Comparison of ENCODE assay signal across 8 cellular contexts in the genomic region with DNA sequence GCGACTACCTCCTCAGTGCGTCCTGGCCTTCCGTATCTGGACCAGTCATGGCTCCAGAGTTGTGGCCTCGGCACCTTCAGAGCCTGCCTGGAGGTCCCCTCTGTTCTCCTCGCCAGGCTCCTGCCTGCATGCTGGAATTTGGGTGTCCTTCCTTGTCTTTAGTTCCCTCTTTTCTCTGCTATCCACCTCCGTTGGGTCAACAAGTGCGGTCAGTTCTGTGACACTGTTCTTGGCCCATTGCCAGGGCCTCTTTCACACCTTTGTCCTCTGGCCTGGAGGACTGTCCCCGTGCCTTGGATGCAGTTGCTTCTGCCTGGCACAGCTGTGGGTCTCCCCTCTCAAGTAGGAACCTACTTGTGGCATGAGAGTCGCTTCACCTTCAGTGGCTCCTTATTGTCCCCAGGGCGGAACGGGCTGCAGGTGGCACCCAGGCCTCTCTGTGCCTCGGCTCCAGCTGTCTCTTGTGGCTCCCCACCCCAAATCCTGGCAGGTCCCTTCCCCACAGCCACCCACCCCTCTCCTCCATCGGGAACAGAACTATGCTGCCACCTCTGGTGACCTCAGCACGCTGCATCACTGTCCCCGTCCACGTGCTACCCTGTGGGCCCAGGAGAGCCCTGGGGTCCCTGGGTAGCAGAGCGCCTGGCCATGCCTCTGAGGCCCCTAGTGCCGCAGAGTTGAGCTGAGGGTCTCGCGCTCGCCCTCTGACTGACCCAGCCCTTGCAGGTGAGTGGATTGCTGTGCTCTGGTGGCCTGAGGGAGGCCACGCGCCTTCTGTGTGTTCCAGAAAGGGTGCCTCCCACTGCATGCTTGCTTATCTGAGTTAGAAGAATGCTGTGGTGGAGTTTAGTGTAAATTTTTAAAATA. TPM values are rescaled to one million over a fixed set of nuclear protein-coding genes. Genes with fewer than 3 reads are reported as not detected.
DNase-seq lines count a peak whose midpoint lies in the region; ATAC-seq and TF ChIP-seq lines count a peak whose summit lies in the region.

No MANE protein-coding gene starts in this region.

- no peak overlapping the region for H3K4me2 ChIP-seq in PC-9

- no peak overlapping the region for H2AFZ ChIP-seq in PC-9

- H3K4me1 ChIP-seq in breast epithelium (peaks cover 4 to 9% of the 10 kb centered on the region in 2 donors), PC-9 (replicated peaks; ENCODE audit: insufficient read depth) (no peaks in the 10 kb centered on the region; the same call in 1 of the 2 replicates), transverse colon (peaks cover 22 to 46% (median 30%) of the 10 kb centered on the region in 4 donors), gastroesophageal sphincter (peaks cover 0 to 54% (median 38%) of the 10 kb centered on the region in 3 donors)

- H3K36me3 Mint-ChIP-seq in MCF 10A (ENCODE audit: insufficient read depth, unreplicated experiment), result peaks cover 67% of the 10 kb centered on the region

- BruUV-seq in MCF 10A (replicated peaks; lab: Mats Ljungman, UMichigan) (no TSS peak), PC-9 (replicated peaks; lab: Mats Ljungman, UMichigan) (no TSS peak)

- H3K9me3 Mint-ChIP-seq in MCF 10A (ENCODE audit: unreplicated experiment), result no peaks in the 10 kb centered on the region

- TF ChIP-seq CTCF in MCF 10A (IDR thresholded peaks at IDR 0.05; ENCODE audit: unreplicated experiment), result peak; percentile 15
- TF ChIP-seq CTCF in breast epithelium (IDR thresholded peaks at IDR 0.05), result peak in 1 of 3 donors; percentile 8
- TF ChIP-seq CTCF in PC-9 (conservative IDR thresholded peaks at IDR 0.05), result peak; percentile 36; the same call in 1 of the 2 replicates
- peak; percentile 25 for TF ChIP-seq CTCF in foreskin fibroblast (IDR thresholded peaks at IDR 0.05; ENCODE audit: low read depth, low read length)
- TF ChIP-seq CTCF in transverse colon (IDR thresholded peaks at IDR 0.05), result peak in 4 of 5 experiments; percentile 13 to 22 (median 18)
- TF ChIP-seq CTCF in gastroesophageal sphincter (IDR thresholded peaks at IDR 0.05), result peak in 1 of 4 experiments; percentile 24

- CTCF ChIA-PET in MCF 10A (lab: Yijun Ruan, JAX), result no interaction called here
- CTCF ChIA-PET in PC-9 (lab: Charles Lee), result no interaction called here

- H3K4me3 Mint-ChIP-seq in MCF 10A (ENCODE audit: unreplicated experiment), result no peak overlapping the region

- in situ Hi-C loops in transverse colon (cut with MboI; ENCODE audit: low pct_ligation_motif_present in 1 of 4, low pct_unique_long_range_greater_than_20kb in 1 of 4, low sequenced_read_pairs in 3 of 4), result no loop called here

- no peaks in the 10 kb centered on the region for H3K27me3 Mint-ChIP-seq in MCF 10A (ENCODE audit: insufficient read depth, unreplicated experiment)

- peaks cover 26% of the 10 kb centered on the region for H4K20me1 ChIP-seq in PC-9 (ENCODE audit: insufficient read depth)

- no peaks in the 10 kb centered on the region for H3K9me2 ChIP-seq in PC-9 (ENCODE audit: insufficient read depth)

- H3K4me1 Mint-ChIP-seq in MCF 10A (ENCODE audit: insufficient read depth, unreplicated experiment), result peaks cover 38% of the 10 kb centered on the region

- no peak overlapping the region for H3K27ac Mint-ChIP-seq in MCF 10A (ENCODE audit: low read depth, unreplicated experiment)

- no peak for ATAC-seq in gastroesophageal sphincter

- H3K9me3 ChIP-seq in breast epithelium, result no peaks in the 10 kb centered on the region
- H3K9me3 ChIP-seq in PC-9 (ENCODE audit: insufficient read depth, low read depth), result no peaks in the 10 kb centered on the region
- no peaks in the 10 kb centered on the region for H3K9me3 ChIP-seq in transverse colon
- no peaks in the 10 kb centered on the region for H3K9me3 ChIP-seq in gastroesophageal sphincter

- peaks cover 58% of the 10 kb centered on the region for H3K79me2 ChIP-seq in PC-9 (ENCODE audit: low read depth)

- DNase-seq in MCF 10A (ENCODE audit: unreplicated experiment), result peak; percentile 16
- no peak for DNase-seq in breast epithelium (ENCODE audit: low spot score in 2 of 2)
- no peak for DNase-seq in PC-9
- peak in 1 of 2 donors; percentile 14 for DNase-seq in foreskin fibroblast
- DNase-seq in transverse colon, result no peak
- DNase-seq in glomerular visceral epithelial cell (ENCODE audit: extremely low spot score), result no peak
- no peak for DNase-seq in RPMI8226

- TF ChIP-seq POLR2A in breast epithelium (IDR thresholded peaks at IDR 0.05) (no peak), transverse colon (IDR thresholded peaks at IDR 0.05) (no peak), gastroesophageal sphincter (IDR thresholded peaks at IDR 0.05) (no peak)

- H3K27me3 ChIP-seq in breast epithelium (no peaks in the 10 kb centered on the region), PC-9 (ENCODE audit: insufficient read depth, low read depth) (no peaks in the 10 kb centered on the region), transverse colon (no peaks in the 10 kb centered on the region), gastroesophageal sphincter (no peaks in the 10 kb centered on the region)

- H3K4me3 ChIP-seq in breast epithelium, result no peak overlapping the region
- no peak overlapping the region for H3K4me3 ChIP-seq in PC-9
- no peak overlapping the region for H3K4me3 ChIP-seq in foreskin fibroblast (ENCODE audit: low read depth in 1 of 2, low read length in 2 of 2)
- H3K4me3 ChIP-seq in transverse colon, result no peak overlapping the region
- H3K4me3 ChIP-seq in gastroesophageal sphincter, result no peak overlapping the region

- 81% methylated on average over 23 of the region's 23 CpGs; no CpG with 5 or more reads in 1 of the 2 donors for WGBS in transverse colon (ENCODE audit: low coverage in 1 of 2), 2 donors
- 72 to 76% methylated on average over 10 of the region's 23 CpGs for WGBS in gastroesophageal sphincter (ENCODE audit: low coverage in 1 of 2), 2 donors

- no peak for TF ChIP-seq EP300 in transverse colon (IDR thresholded peaks at IDR 0.05; ENCODE audit: low read depth)
- no peak for TF ChIP-seq EP300 in gastroesophageal sphincter (IDR thresholded peaks at IDR 0.05)

- H3F3A ChIP-seq in PC-9 (ENCODE audit: insufficient read depth, low read depth), result peaks cover 8% of the 10 kb centered on the region

- intact Hi-C loops in MCF 10A (cut with micrococcal nuclease), result no loop called here
- intact Hi-C loops in breast epithelium (cut with DNase I; ENCODE audit: low total_unique reads), result no loop called here
- intact Hi-C loops in PC-9 (cut with micrococcal nuclease; ENCODE audit: unreplicated experiment), result no loop called here
- intact Hi-C loops in transverse colon (cut with DNase I; ENCODE audit: low total_unique reads), result no loop called here

- POLR2A ChIA-PET in MCF 10A (lab: Yijun Ruan, JAX), result no interaction called here
- POLR2A ChIA-PET in PC-9 (lab: Charles Lee; ENCODE audit: unreplicated experiment), result no interaction called here

- H3K27ac ChIP-seq in breast epithelium (no peak overlapping the region), PC-9 (no peak overlapping the region), transverse colon (no peak overlapping the region), gastroesophageal sphincter (peak overlapping the region in 2 of 4 donors; percentile 19 to 35)

- H3K36me3 ChIP-seq in breast epithelium (peaks cover 17% of the 10 kb centered on the region), PC-9 (ENCODE audit: low read depth) (no peaks in the 10 kb centered on the region), transverse colon (peaks cover 0 to 39% (median 6%) of the 10 kb centered on the region in 4 donors), gastroesophageal sphincter (peaks cover 0 to 43% of the 10 kb centered on the region in 2 donors)

RNA-seq across cellular contexts. Expression of a gene that starts 4.7 kb away (rescaled TPM):
- 40.8 and 49.1 TPM in 2 replicates for total RNA-seq in MCF 10A (2022)
- 10 to 100 TPM; 18.4 to 34.7 (median 29.0) TPM for total RNA-seq in breast epithelium
- 31.9 and 34.7 TPM in 2 replicates for total RNA-seq in PC-9 (2021)
- 100 to 1,000 TPM in 1 of 4 donors, 10 to 100 TPM in 3; 34.3 to 182 (median 64.7) TPM for total RNA-seq in transverse colon
- 10 to 100 TPM; 16.9 to 27.6 (median 25.5) TPM for total RNA-seq in gastroesophageal sphincter

RNA-seq across cellular contexts. Expression of a gene that starts 31.1 kb away (rescaled TPM):
- total RNA-seq in MCF 10A (2022), result 126 and 195 TPM in 2 replicates
- 100 to 1,000 TPM; 131 to 202 (median 146) TPM for total RNA-seq in breast epithelium
- 168 and 175 TPM in 2 replicates for total RNA-seq in PC-9 (2021)
- total RNA-seq in transverse colon, result 100 to 1,000 TPM in 3 of 4 donors, 10 to 100 TPM in 1; 45.6 to 128 (median 106) TPM
- 100 to 1,000 TPM; 115 to 162 (median 158) TPM for total RNA-seq in gastroesophageal sphincter

RNA-seq across cellular contexts. Expression of a gene that starts 32.2 kb away (rescaled TPM):
- total RNA-seq in MCF 10A (2022) (39.0 and 47.1 TPM in 2 replicates), breast epithelium (10 to 100 TPM; 49.8 to 72.4 (median 51.1) TPM), PC-9 (2021) (31.5 and 32.7 TPM in 2 replicates), transverse colon (10 to 100 TPM; 38.6 to 77.4 (median 46.5) TPM), gastroesophageal sphincter (10 to 100 TPM; 24.1 to 57.0 (median 36.3) TPM)

RNA-seq across cellular contexts. Expression of a gene that starts 46.8 kb away (rescaled TPM):
- total RNA-seq in MCF 10A (2022), result 43.6 and 44.8 TPM in 2 replicates
- 10 to 100 TPM; 10.2 to 14.1 (median 11.2) TPM for total RNA-seq in breast epithelium
- total RNA-seq in PC-9 (2021), result 34.4 and 46.8 TPM in 2 replicates
- total RNA-seq in transverse colon, result 10 to 100 TPM; 14.7 to 56.5 (median 17.1) TPM
- total RNA-seq in gastroesophageal sphincter, result 10 to 100 TPM; 11.8 to 27.8 (median 16.4) TPM
